ENCODE assay signal across 11 cellular contexts in genomic region chr2:164126960-164127359, GRCh38.
DNase-seq lines count a peak whose midpoint lies in the region; TF ChIP-seq lines count a peak whose summit lies in the region.
"Had no signal": no experiment of that assay in that cellular context is flagged by ENCODE, and none has a peak within 500 bp of the region (broad histone marks: within the 10 kb centered on the region; RNA-seq: fewer than 3 reads in every experiment).

No MANE protein-coding gene starts in this region.

- peaks cover 3% of the 10 kb centered on the region for H3K4me1 Mint-ChIP-seq in chondrocyte (ENCODE audit: low read depth)
- H3K4me1 Mint-ChIP-seq: CD4-positive, CD25-positive, alpha-beta regulatory T cell had no signal

- TF ChIP-seq POLR2A in Peyer's patch (IDR thresholded peaks at IDR 0.05), result no peak

- no peak overlapping the region for H3K4me3 ChIP-seq in BE2C (ENCODE audit: low read depth, low read length)
- no peak overlapping the region for H3K4me3 ChIP-seq in Peyer's patch
- H3K4me3 ChIP-seq: body of pancreas had no signal

- no peak overlapping the region for H3K27ac Mint-ChIP-seq in chondrocyte (ENCODE audit: unreplicated experiment)
- H3K27ac Mint-ChIP-seq: CD4-positive, CD25-positive, alpha-beta regulatory T cell had no signal

- no peaks in the 10 kb centered on the region for H3K36me3 ChIP-seq in BE2C
- no peaks in the 10 kb centered on the region for H3K36me3 ChIP-seq in Peyer's patch

- H3K9me3 Mint-ChIP-seq in chondrocyte (ENCODE audit: low read depth), result no peaks in the 10 kb centered on the region

- H3K27ac ChIP-seq in Peyer's patch, result no peak overlapping the region
- H3K27ac ChIP-seq: body of pancreas had no signal

- no peak overlapping the region for H3K4me3 Mint-ChIP-seq in chondrocyte (ENCODE audit: unreplicated experiment)
- H3K4me3 Mint-ChIP-seq: CD4-positive, CD25-positive, alpha-beta regulatory T cell had no signal

- DNase-seq in AG09319 (ENCODE audit: extremely low read depth, low read depth) (no peak), chondrocyte (ENCODE audit: low spot score) (no peak), midbrain (lab: John Stamatoyannopoulos, UW) (peak; percentile 4), CD1c-positive myeloid dendritic cell (ENCODE audit: extremely low spot score) (no peak), BE2C (no peak), SW 1271 (lab: John Stamatoyannopoulos, UW) (no peak), Peyer's patch (no peak)
- DNase-seq: body of pancreas; CD4-positive, CD25-positive, alpha-beta regulatory T cell; left colon had no signal

- H3K4me1 ChIP-seq in BE2C (no peaks in the 10 kb centered on the region), Peyer's patch (no peaks in the 10 kb centered on the region)
- H3K4me1 ChIP-seq: body of pancreas had no signal

- no peaks in the 10 kb centered on the region for H3K27me3 Mint-ChIP-seq in chondrocyte (ENCODE audit: low read depth)
- H3K27me3 Mint-ChIP-seq: CD4-positive, CD25-positive, alpha-beta regulatory T cell had no signal

- no peaks in the 10 kb centered on the region for H3K27me3 ChIP-seq in BE2C
- no peaks in the 10 kb centered on the region for H3K27me3 ChIP-seq in Peyer's patch
- H3K27me3 ChIP-seq: body of pancreas had no signal

- no peaks in the 10 kb centered on the region for H3K36me3 Mint-ChIP-seq in chondrocyte (ENCODE audit: low read depth)
- H3K36me3 Mint-ChIP-seq: CD4-positive, CD25-positive, alpha-beta regulatory T cell had no signal

- peak; percentile 32 for TF ChIP-seq CTCF in AG09319 (IDR thresholded peaks at IDR 0.05; ENCODE audit: low read depth, low read length)
- TF ChIP-seq CTCF in LNCAP (IDR thresholded peaks at IDR 0.05), result peak; percentile 54
- TF ChIP-seq CTCF in chondrocyte (IDR thresholded peaks at IDR 0.05), result peak; percentile 92
- no peak for TF ChIP-seq CTCF in BE2C (IDR thresholded peaks at IDR 0.05; ENCODE audit: low read depth, low read length)
- no peak for TF ChIP-seq CTCF in Peyer's patch (IDR thresholded peaks at IDR 0.05)

- H3K9me3 ChIP-seq in BE2C, result no peaks in the 10 kb centered on the region
- no peaks in the 10 kb centered on the region for H3K9me3 ChIP-seq in Peyer's patch
- H3K9me3 ChIP-seq: body of pancreas had no signal

Comparison
In these comparisons a context has a peak if more than half of its experiments do, and no peak if none do; other contexts are left out.
1. CTCF ChIP-seq: peak in AG09319 (single experiment), LNCAP (single experiment) and chondrocyte (single experiment); none in BE2C (single experiment) and Peyer's patch (0 of 6).